12 cellular contexts compared by ENCODE assay signal in the genomic region with DNA sequence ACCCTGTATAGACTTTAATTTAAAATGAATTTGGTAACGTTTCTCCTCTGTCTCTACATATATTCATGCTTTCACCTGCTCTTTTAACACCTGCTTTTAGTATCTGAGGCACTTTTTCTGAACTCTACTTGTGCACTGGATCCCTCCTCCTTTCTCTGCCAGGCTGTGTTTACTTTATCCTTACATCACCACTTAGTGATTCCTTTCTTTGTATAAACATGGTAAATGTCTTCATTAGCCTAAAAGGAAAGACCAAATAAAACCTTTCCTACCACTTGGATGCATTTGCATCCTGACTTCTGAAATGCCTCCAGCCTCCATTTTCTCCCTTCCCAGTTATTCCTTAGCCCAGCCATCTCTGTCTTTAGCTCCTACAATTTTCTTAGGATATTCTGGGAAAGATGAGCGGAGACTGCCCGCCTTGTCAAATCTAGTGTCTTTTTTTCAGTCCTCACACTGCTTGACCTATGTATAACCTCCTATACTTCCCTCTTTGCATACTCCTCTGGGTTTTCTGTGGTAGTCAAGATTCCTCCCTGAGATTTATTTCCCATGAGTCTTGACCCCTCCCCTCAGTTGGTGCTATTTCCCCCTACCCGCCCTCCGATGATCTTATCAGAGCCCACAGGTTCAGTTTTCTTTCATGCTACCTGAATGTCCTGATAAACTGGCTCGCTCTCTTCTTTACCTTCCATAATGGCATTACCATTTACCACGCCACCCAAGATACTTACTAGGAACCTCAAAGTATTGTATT. TPM values are rescaled to one million over a fixed set of nuclear protein-coding genes. Genes with fewer than 3 reads are reported as not detected.
DNase-seq lines count a peak whose midpoint lies in the region; ATAC-seq and TF ChIP-seq lines count a peak whose summit lies in the region.
"Had no signal": no experiment of that assay in that cellular context is flagged by ENCODE, and none has a peak within 500 bp of the region (broad histone marks: within the 10 kb centered on the region; RNA-seq: fewer than 3 reads in every experiment).

No MANE protein-coding gene starts in this region.

- peaks cover 15% of the 10 kb centered on the region for H3K4me1 ChIP-seq in upper lobe of right lung
- H3K4me1 ChIP-seq in psoas muscle, result no peaks in the 10 kb centered on the region

- peak overlapping the region; percentile 78 for H3K27ac Mint-ChIP-seq in stimulated activated naive CD8-positive, alpha-beta T cell treated with anti-CD3 and anti-CD28 coated beads, Interleukin-15, Interleukin-2, amounts not matched to agents 100 ng/mL and 50 ng/mL, for 24 hours
- peak overlapping the region in 1 of 2 donors; percentile 22 for H3K27ac Mint-ChIP-seq in stimulated activated naive CD8-positive, alpha-beta T cell treated with anti-CD3 and anti-CD28 coated beads, Interleukin-15, amount 100 ng/mL, for 72 hours

- ATAC-seq in stimulated activated naive CD8-positive, alpha-beta T cell treated with anti-CD3 and anti-CD28 coated beads, Interleukin-15, amount 100 ng/mL, for 72 hours, result no peak
- ATAC-seq in upper lobe of right lung (peak; percentile 57), psoas muscle (no peak)

- no peaks in the 10 kb centered on the region for H3K27me3 ChIP-seq in upper lobe of right lung
- no peaks in the 10 kb centered on the region for H3K27me3 ChIP-seq in psoas muscle (ENCODE audit: insufficient read depth in 3 of 3, low read length in 2 of 3)

- H3K27me3 Mint-ChIP-seq in stimulated activated naive CD8-positive, alpha-beta T cell treated with anti-CD3 and anti-CD28 coated beads, Interleukin-15, Interleukin-2, amounts not matched to agents 100 ng/mL and 50 ng/mL, for 24 hours, result no peaks in the 10 kb centered on the region
- H3K27me3 Mint-ChIP-seq in stimulated activated naive CD8-positive, alpha-beta T cell treated with anti-CD3 and anti-CD28 coated beads, Interleukin-15, amount 100 ng/mL, for 72 hours, result no peaks in the 10 kb centered on the region
- H3K27me3 Mint-ChIP-seq: brain had no signal

- H3K4me1 Mint-ChIP-seq in stimulated activated naive CD8-positive, alpha-beta T cell treated with anti-CD3 and anti-CD28 coated beads, Interleukin-15, Interleukin-2, amounts not matched to agents 100 ng/mL and 50 ng/mL, for 24 hours (ENCODE audit: low read depth), result peaks cover 20% of the 10 kb centered on the region
- H3K4me1 Mint-ChIP-seq in stimulated activated naive CD8-positive, alpha-beta T cell treated with anti-CD3 and anti-CD28 coated beads, Interleukin-15, amount 100 ng/mL, for 72 hours, result peaks cover 14% of the 10 kb centered on the region
- H3K4me1 Mint-ChIP-seq: brain, nephron had no signal

- no peak overlapping the region for H3K4me3 Mint-ChIP-seq in stimulated activated naive CD8-positive, alpha-beta T cell treated with anti-CD3 and anti-CD28 coated beads, Interleukin-15, Interleukin-2, amounts not matched to agents 100 ng/mL and 50 ng/mL, for 24 hours
- H3K4me3 Mint-ChIP-seq in stimulated activated naive CD8-positive, alpha-beta T cell treated with anti-CD3 and anti-CD28 coated beads, Interleukin-15, amount 100 ng/mL, for 72 hours, result no peak overlapping the region
- H3K4me3 Mint-ChIP-seq: brain, nephron had no signal

- H3K36me3 ChIP-seq in upper lobe of right lung, result peaks cover 33% of the 10 kb centered on the region
- H3K36me3 ChIP-seq in psoas muscle (ENCODE audit: insufficient read depth in 1 of 2, low read depth in 1 of 2), result peaks cover 8 to 62% of the 10 kb centered on the region in 2 donors

- 77 to 84% (median 81%) methylated on average over 7 of the region's 7 CpGs for WGBS in psoas muscle, 3 donors

- H3K9me3 Mint-ChIP-seq in stimulated activated naive CD8-positive, alpha-beta T cell treated with anti-CD3 and anti-CD28 coated beads, Interleukin-15, Interleukin-2, amounts not matched to agents 100 ng/mL and 50 ng/mL, for 24 hours, result peaks cover 11% of the 10 kb centered on the region
- H3K9me3 Mint-ChIP-seq in stimulated activated naive CD8-positive, alpha-beta T cell treated with anti-CD3 and anti-CD28 coated beads, Interleukin-15, amount 100 ng/mL, for 72 hours, result peaks cover 7 to 19% of the 10 kb centered on the region in 2 donors
- H3K9me3 Mint-ChIP-seq: nephron had no signal

- H3K27ac ChIP-seq in upper lobe of right lung (no peak overlapping the region), psoas muscle (no peak overlapping the region)

- peaks cover 71% of the 10 kb centered on the region for H3K36me3 Mint-ChIP-seq in stimulated activated naive CD8-positive, alpha-beta T cell treated with anti-CD3 and anti-CD28 coated beads, Interleukin-15, Interleukin-2, amounts not matched to agents 100 ng/mL and 50 ng/mL, for 24 hours (ENCODE audit: low read depth)

- no peak for DNase-seq in stimulated activated naive CD8-positive, alpha-beta T cell treated with anti-CD3 and anti-CD28 coated beads, Interleukin-15, amount 100 ng/mL, for 72 hours
- DNase-seq in NCI-H69 (lab: John Stamatoyannopoulos, UW) (peak; percentile 24), fibroblast of villous mesenchyme (ENCODE audit: low read depth) (peak; percentile 52), upper lobe of right lung (no peak), psoas muscle (no peak), KG1 (lab: John Stamatoyannopoulos, UW) (no peak)
- no peak for DNase-seq in stimulated activated CD4-positive, alpha-beta T cell treated with anti-CD3 and anti-CD28 coated beads, Interleukin-2, amount 100 ng/mL, for 48 hours
- DNase-seq: activated CD4-positive, alpha-beta T cell treated with anti-CD3 and anti-CD28 coated beads, Interleukin-2, amount 50 U/mL, for 1 hour; stimulated activated CD4-positive, alpha-beta T cell treated with anti-CD3 and anti-CD28 coated beads, Interleukin-4, amount 100 ng/mL, for 4 hours had no signal

- intact Hi-C loops in upper lobe of right lung (cut with DNase I), result no loop called here
- intact Hi-C loops in psoas muscle (cut with DNase I), result no loop called here

- H3K4me3 ChIP-seq in fibroblast of villous mesenchyme (ENCODE audit: low read depth, low read length), result no peak overlapping the region
- no peak overlapping the region for H3K4me3 ChIP-seq in upper lobe of right lung
- no peak overlapping the region for H3K4me3 ChIP-seq in psoas muscle

- TF ChIP-seq CTCF in fibroblast of villous mesenchyme (IDR thresholded peaks at IDR 0.05; ENCODE audit: insufficient read depth, low read depth, low read length) (no peak), upper lobe of right lung (IDR thresholded peaks at IDR 0.05) (no peak), psoas muscle (IDR thresholded peaks at IDR 0.05) (no peak)

- H3K9me3 ChIP-seq in upper lobe of right lung (no peaks in the 10 kb centered on the region), psoas muscle (no peaks in the 10 kb centered on the region)

RNA-seq across cellular contexts. Expression of gene REL, which starts 44.8 kb away (rescaled TPM):
- 6.4 and 7.3 TPM in 2 replicates for total RNA-seq in fibroblast of villous mesenchyme
- total RNA-seq in upper lobe of right lung, result 29.1 TPM
- total RNA-seq in psoas muscle, result 1 to 10 TPM; 4.0 to 6.9 (median 4.7) TPM
- polyA plus RNA-seq in psoas muscle, result 1 to 10 TPM in 1 of 3 donors, under 1 TPM in 2; 0.49 to 2.3 (median 0.53) TPM

Comparison
In these comparisons a context has a peak if more than half of its experiments do, and no peak if none do; other contexts are left out.
1. DNase-seq: peak in NCI-H69 (single experiment) and fibroblast of villous mesenchyme (single experiment); none in stimulated activated naive CD8-positive, alpha-beta T cell treated with anti-CD3 and anti-CD28 coated beads, Interleukin-15, amount 100 ng/mL, for 72 hours (0 of 2), upper lobe of right lung (single experiment), psoas muscle (0 of 2), KG1 (single experiment) and stimulated activated CD4-positive, alpha-beta T cell treated with anti-CD3 and anti-CD28 coated beads, Interleukin-2, amount 100 ng/mL, for 48 hours (0 of 2).